12 cellular contexts compared by ENCODE assay signal in the genomic region with DNA sequence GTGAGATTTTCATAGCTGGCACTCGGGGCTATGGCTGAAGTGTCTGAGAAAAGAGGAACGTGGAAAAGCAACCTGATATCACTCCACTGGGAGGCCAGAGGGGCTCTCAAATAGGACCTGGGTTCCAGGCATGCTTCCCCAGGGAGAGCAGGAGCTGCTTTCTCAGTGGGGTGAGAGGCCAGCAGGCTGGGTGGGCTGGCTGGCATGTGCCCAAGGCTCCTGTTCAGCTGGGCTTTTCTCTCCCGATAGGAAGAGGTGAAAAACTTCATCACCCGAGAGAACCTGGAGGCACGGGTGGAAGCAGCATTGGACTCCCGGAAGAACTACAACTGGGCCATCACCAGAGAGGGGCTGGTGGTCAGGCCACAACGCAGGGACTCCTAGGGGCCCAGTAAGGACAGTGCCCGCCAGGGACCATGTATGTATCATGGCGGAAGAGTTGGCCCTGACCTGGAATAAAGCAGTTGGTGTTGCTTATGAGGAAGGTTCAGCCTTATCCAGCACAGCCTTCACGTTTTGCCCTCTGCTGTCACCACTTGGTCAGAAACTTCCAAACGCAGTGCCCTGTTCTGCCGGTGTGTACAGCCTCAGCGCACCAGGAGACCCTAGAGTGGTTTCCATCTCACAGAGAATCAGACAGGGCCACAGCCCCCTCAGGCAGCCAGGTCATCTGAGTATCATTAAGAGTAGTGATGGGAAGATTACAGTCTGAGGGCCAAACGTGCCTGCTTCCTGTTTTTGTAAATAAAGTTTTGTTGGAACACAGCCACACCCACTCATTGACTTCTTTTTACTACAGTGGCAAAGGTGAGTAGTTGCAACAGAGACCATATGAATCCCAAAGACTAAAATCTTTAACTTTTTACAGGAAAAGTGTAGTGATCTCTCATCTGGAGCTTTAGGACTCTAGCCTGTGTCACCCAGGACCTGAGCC. TPM values are rescaled to one million over a fixed set of nuclear protein-coding genes. Genes with fewer than 3 reads are reported as not detected.
DNase-seq lines count a peak whose midpoint lies in the region; ATAC-seq and TF ChIP-seq lines count a peak whose summit lies in the region.
"Had no signal": no experiment of that assay in that cellular context is flagged by ENCODE, and none has a peak within 500 bp of the region (broad histone marks: within the 10 kb centered on the region; RNA-seq: fewer than 3 reads in every experiment).

No MANE protein-coding gene starts in this region.

- peak overlapping the region; percentile 24; the same call in 1 of the 2 replicates for H3K4me2 ChIP-seq in OCI-LY3 (ENCODE audit: low read length)

- CTCF ChIA-PET in activated CD4-positive, alpha-beta T cell treated with anti-CD3 and anti-CD28 coated beads, Interleukin-2, amount 10 ng/mL, durations not matched to agents 7 days and 5 days (lab: Charles Lee), result no interaction called here

- H3K27ac ChIP-seq in OCI-LY3 (ENCODE audit: low read length) (no peak overlapping the region), psoas muscle (no peak overlapping the region), suprapubic skin (no peak overlapping the region)
- H3K27ac ChIP-seq: tibial nerve had no signal

- H4K20me1 ChIP-seq in OCI-LY3 (ENCODE audit: insufficient read depth, low read length), result no peaks in the 10 kb centered on the region; the same call in 1 of the 2 replicates

- no peaks in the 10 kb centered on the region for H3K9me3 Mint-ChIP-seq in activated CD4-positive, alpha-beta T cell treated with anti-CD3 and anti-CD28 coated beads, Interleukin-2, amount 10 ng/mL, durations not matched to agents 7 days and 5 days
- no peaks in the 10 kb centered on the region for H3K9me3 Mint-ChIP-seq in central memory CD8-positive, alpha-beta T cell

- peaks cover 30% of the 10 kb centered on the region for H3K36me3 ChIP-seq in OCI-LY3 (replicated peaks; ENCODE audit: low read depth, low read length)
- H3K36me3 ChIP-seq in psoas muscle (ENCODE audit: insufficient read depth in 1 of 2, low read depth in 1 of 2), result peaks cover 5 to 36% of the 10 kb centered on the region in 2 donors
- H3K36me3 ChIP-seq in suprapubic skin, result peaks cover 28% of the 10 kb centered on the region

- H3K79me2 ChIP-seq in OCI-LY3 (ENCODE audit: low read length), result peaks cover 21% of the 10 kb centered on the region

- no peak for TF ChIP-seq CTCF in OCI-LY3 (IDR thresholded peaks at IDR 0.05; ENCODE audit: low read depth, low read length)
- no peak for TF ChIP-seq CTCF in psoas muscle (IDR thresholded peaks at IDR 0.05)
- no peak for TF ChIP-seq CTCF in suprapubic skin (IDR thresholded peaks at IDR 0.05)

- WGBS in psoas muscle, 3 donors, result 78 to 83% (median 81%) methylated on average over 14 of the region's 14 CpGs
- WGBS in suprapubic skin, result 81% methylated on average over 12 of the region's 14 CpGs

- H3K27me3 ChIP-seq in OCI-LY3 (ENCODE audit: low read depth, low read length) (no peaks in the 10 kb centered on the region), psoas muscle (ENCODE audit: insufficient read depth in 3 of 3, low read length in 2 of 3) (no peaks in the 10 kb centered on the region), suprapubic skin (no peaks in the 10 kb centered on the region)
- H3K27me3 ChIP-seq: tibial nerve had no signal

- H3K4me1 Mint-ChIP-seq in activated CD4-positive, alpha-beta T cell treated with anti-CD3 and anti-CD28 coated beads, Interleukin-2, amount 10 ng/mL, durations not matched to agents 7 days and 5 days, result peaks cover 40% of the 10 kb centered on the region
- H3K4me1 Mint-ChIP-seq in central memory CD8-positive, alpha-beta T cell, result peaks cover 15% of the 10 kb centered on the region

- no peaks in the 10 kb centered on the region for H3K27me3 Mint-ChIP-seq in activated CD4-positive, alpha-beta T cell treated with anti-CD3 and anti-CD28 coated beads, Interleukin-2, amount 10 ng/mL, durations not matched to agents 7 days and 5 days
- H3K27me3 Mint-ChIP-seq in central memory CD8-positive, alpha-beta T cell, result no peaks in the 10 kb centered on the region

- POLR2A ChIA-PET in activated CD4-positive, alpha-beta T cell treated with anti-CD3 and anti-CD28 coated beads, Interleukin-2, amount 10 ng/mL, durations not matched to agents 7 days and 5 days (lab: Charles Lee), result interaction anchor here (0.6 kb wide), 1 partner anchor 38 kb away, joined by 3 read pairs; no protein-coding TSS in a partner anchor

- peaks cover 13% of the 10 kb centered on the region for H3K4me1 ChIP-seq in OCI-LY3 (ENCODE audit: low read length)
- H3K4me1 ChIP-seq in psoas muscle, result peaks cover 7% of the 10 kb centered on the region
- peaks cover 18% of the 10 kb centered on the region for H3K4me1 ChIP-seq in suprapubic skin

- H3K9me3 ChIP-seq in OCI-LY3 (ENCODE audit: insufficient read depth, low read length) (no peaks in the 10 kb centered on the region), psoas muscle (no peaks in the 10 kb centered on the region), suprapubic skin (no peaks in the 10 kb centered on the region)
- H3K9me3 ChIP-seq: tibial nerve had no signal

- peaks cover 16% of the 10 kb centered on the region for H3K36me3 Mint-ChIP-seq in activated CD4-positive, alpha-beta T cell treated with anti-CD3 and anti-CD28 coated beads, Interleukin-2, amount 10 ng/mL, durations not matched to agents 7 days and 5 days (ENCODE audit: low read depth)
- peaks cover 21% of the 10 kb centered on the region for H3K36me3 Mint-ChIP-seq in central memory CD8-positive, alpha-beta T cell (ENCODE audit: insufficient read depth)

- ATAC-seq in central memory CD8-positive, alpha-beta T cell (replicated peaks; ENCODE audit: extremely low read depth, poor library complexity, severe bottlenecking), result no peak
- ATAC-seq in psoas muscle, result no peak

- H2AFZ ChIP-seq in OCI-LY3 (ENCODE audit: low read depth, low read length), result no peak overlapping the region

- no peak for TF ChIP-seq EP300 in suprapubic skin (IDR thresholded peaks at IDR 0.05)

- no peak for TF ChIP-seq POLR2A in suprapubic skin (IDR thresholded peaks at IDR 0.05)

- no peak for DNase-seq in activated CD4-positive, alpha-beta T cell treated with anti-CD3 and anti-CD28 coated beads, Interleukin-2, amount 10 ng/mL, durations not matched to agents 7 days and 5 days
- no peak for DNase-seq in activated CD4-positive, alpha-beta T cell treated with anti-CD3 and anti-CD28 coated beads for 1 hour
- DNase-seq in central memory CD8-positive, alpha-beta T cell (ENCODE audit: low spot score in 2 of 2), result no peak
- DNase-seq in psoas muscle (no peak), COLO829 (ENCODE audit: low spot score) (no peak), suprapubic skin (ENCODE audit: low spot score in 2 of 2) (no peak), KG1 (lab: John Stamatoyannopoulos, UW) (no peak)

- no peak overlapping the region for H3K9ac ChIP-seq in OCI-LY3 (ENCODE audit: low read length)

- intact Hi-C loops in psoas muscle (cut with DNase I), result loop anchor here in 1 of 2 donors (10.0 kb wide), 1 partner anchor 157 kb away; a partner anchor contains a TSS

- H3K4me3 ChIP-seq in OCI-LY3 (ENCODE audit: low read length) (no peak overlapping the region), psoas muscle (peak overlapping the region; percentile 98), suprapubic skin (no peak overlapping the region)

- H3K4me3 Mint-ChIP-seq in activated CD4-positive, alpha-beta T cell treated with anti-CD3 and anti-CD28 coated beads, Interleukin-2, amount 10 ng/mL, durations not matched to agents 7 days and 5 days, result peak overlapping the region; percentile 89
- H3K4me3 Mint-ChIP-seq in central memory CD8-positive, alpha-beta T cell, result peak overlapping the region; percentile 85

- peak overlapping the region; percentile 69 for H3K27ac Mint-ChIP-seq in activated CD4-positive, alpha-beta T cell treated with anti-CD3 and anti-CD28 coated beads, Interleukin-2, amount 10 ng/mL, durations not matched to agents 7 days and 5 days
- no peak overlapping the region for H3K27ac Mint-ChIP-seq in central memory CD8-positive, alpha-beta T cell (ENCODE audit: low read depth)

RNA-seq across cellular contexts. Expression of a gene that starts 1.9 kb away (rescaled TPM):
- total RNA-seq in activated CD4-positive, alpha-beta T cell treated with anti-CD3 and anti-CD28 coated beads, Interleukin-2, amount 10 ng/mL, durations not matched to agents 7 days and 5 days, result 10 to 100 TPM; 30.6 to 37.2 TPM
- total RNA-seq in psoas muscle (10 to 100 TPM; 42.8 to 49.0 (median 44.7) TPM), suprapubic skin (10 to 100 TPM; 38.5 to 59.4 (median 53.7) TPM)
- polyA plus RNA-seq in psoas muscle, result 100 to 1,000 TPM in 1 of 3 donors, 10 to 100 TPM in 2; 51.6 to 150 (median 68.7) TPM

RNA-seq across cellular contexts. Expression of a gene that starts 4.3 kb away (rescaled TPM):
- total RNA-seq in activated CD4-positive, alpha-beta T cell treated with anti-CD3 and anti-CD28 coated beads, Interleukin-2, amount 10 ng/mL, durations not matched to agents 7 days and 5 days, result 1 to 10 TPM; 1.2 to 2.0 TPM
- not detected for total RNA-seq in psoas muscle
- under 1 TPM in 1 of 3 donors, not detected in 2; 0.39 TPM for polyA plus RNA-seq in psoas muscle
- under 1 TPM in 2 of 4 donors, not detected in 2; 0.83 TPM for total RNA-seq in suprapubic skin
- total RNA-seq: NCI-H460, osteoblast had no signal
- polyA plus RNA-seq: adipose tissue had no signal

RNA-seq across cellular contexts. Expression of a gene that starts 23.7 kb away (rescaled TPM):
- not detected for total RNA-seq in activated CD4-positive, alpha-beta T cell treated with anti-CD3 and anti-CD28 coated beads, Interleukin-2, amount 10 ng/mL, durations not matched to agents 7 days and 5 days
- total RNA-seq in psoas muscle, result not detected
- under 1 TPM; 0.12 to 0.73 (median 0.17) TPM for polyA plus RNA-seq in psoas muscle
- 1 to 10 TPM in 1 of 4 donors, not detected in 3; 2.0 TPM for total RNA-seq in suprapubic skin
- total RNA-seq: NCI-H460, osteoblast had no signal

RNA-seq across cellular contexts. Expression of a gene that starts 36.8 kb away (rescaled TPM):
- not detected for total RNA-seq in activated CD4-positive, alpha-beta T cell treated with anti-CD3 and anti-CD28 coated beads, Interleukin-2, amount 10 ng/mL, durations not matched to agents 7 days and 5 days
- total RNA-seq in psoas muscle, result not detected
- polyA plus RNA-seq in psoas muscle, result not detected
- not detected for total RNA-seq in suprapubic skin
- total RNA-seq: NCI-H460, osteoblast, tibial nerve had no signal
